In the genomic region with DNA sequence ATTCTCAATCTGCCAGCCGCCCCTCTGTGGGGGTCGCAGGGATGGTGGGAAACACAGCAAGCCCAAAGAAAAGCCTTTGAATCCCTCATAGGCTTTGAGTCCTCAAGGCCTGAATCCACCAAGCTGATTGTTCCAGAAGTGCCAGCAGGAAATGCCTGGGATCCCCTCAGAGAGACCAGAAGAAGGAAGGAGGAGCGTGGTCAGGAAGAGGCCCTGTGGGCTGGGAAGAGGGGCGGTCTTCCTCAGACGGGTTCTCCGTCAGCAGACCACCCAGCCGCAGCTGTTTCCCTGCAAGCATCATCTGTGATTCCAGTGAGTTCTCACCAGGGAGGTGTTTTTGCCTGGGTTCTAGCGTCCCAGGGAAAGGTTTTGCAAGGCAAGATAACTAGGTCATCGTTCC, we compare ENCODE assay signal across 20 cellular contexts.
"Had no signal": no experiment of that assay in that cellular context is flagged by ENCODE, and none has a peak within 500 bp of the region (broad histone marks: within the 10 kb centered on the region; RNA-seq: fewer than 3 reads in every experiment).

No MANE protein-coding gene starts in this region.

- H3K4me1 ChIP-seq: parathyroid adenoma, upper lobe of right lung had no signal

- H3K9me3 Mint-ChIP-seq: activated B cell treated with CpG ODN at 0.5 μM for 24 hours; activated naive CD4-positive, alpha-beta T cell treated with anti-CD3 and anti-CD28 coated beads, Interleukin-2, amount 50 U/mL, for 24 hours had no signal

- H3K4me3 Mint-ChIP-seq: activated B cell treated with CpG ODN at 0.5 μM for 24 hours; activated naive CD4-positive, alpha-beta T cell treated with anti-CD3 and anti-CD28 coated beads, Interleukin-2, amount 50 U/mL, for 24 hours; activated T-cell treated with anti-CD3 and anti-CD28 coated beads, Interleukin-2, amount 50 U/mL, for 72 hours; stimulated activated naive B cell treated with anti-CD40 and anti-IgM and Interleukin-4, amounts not matched to agents 10 μg/mL and 1 μg/mL and 100 μg/mL, for 72 hours had no signal

- DNase-seq: activated B cell treated with CpG ODN at 0.5 μM for 24 hours; activated CD4-positive, alpha-beta T cell treated with anti-CD3 and anti-CD28 coated beads, Interleukin-2, amount 50 U/mL, for 1 hour; activated gamma-delta T cell; activated T-cell treated with anti-CD3 and anti-CD28 coated beads, Interleukin-2, amount 50 U/mL, for 72 hours; dermis blood vessel endothelial cell; effector memory CD4-positive, alpha-beta T cell; foreskin fibroblast; hippocampal formation; islet precursor cell; spleen; stimulated activated CD4-positive, alpha-beta T cell treated with anti-CD3 and anti-CD28 coated beads, Interleukin-4, amount 100 ng/mL, for 4 hours; stimulated activated naive B cell treated with anti-CD40 and anti-IgM and Interleukin-4, amounts not matched to agents 10 μg/mL and 1 μg/mL and 100 μg/mL, for 72 hours; SW 1271; upper lobe of right lung had no signal

- H3K27me3 ChIP-seq: spleen, upper lobe of right lung had no signal

- H3K9ac ChIP-seq: parathyroid adenoma had no signal

- H3K27me3 Mint-ChIP-seq: activated B cell treated with CpG ODN at 0.5 μM for 24 hours; activated naive CD4-positive, alpha-beta T cell treated with anti-CD3 and anti-CD28 coated beads, Interleukin-2, amount 50 U/mL, for 24 hours; stimulated activated naive B cell treated with anti-CD40 and anti-IgM and Interleukin-4, amounts not matched to agents 10 μg/mL and 1 μg/mL and 100 μg/mL, for 72 hours had no signal

- ATAC-seq: activated T-cell treated with anti-CD3 and anti-CD28 coated beads, Interleukin-2, amount 50 U/mL, for 72 hours; left lobe of liver; stimulated activated naive B cell treated with anti-CD40 and anti-IgM and Interleukin-4, amounts not matched to agents 10 μg/mL and 1 μg/mL and 100 μg/mL, for 72 hours; upper lobe of right lung had no signal

- FAIRE-seq: bronchial epithelial cell had no signal

- H3K27ac ChIP-seq: epithelial cell of prostate, parathyroid adenoma, spleen, thoracic aorta, upper lobe of right lung had no signal

- H3K4me3 ChIP-seq: spleen, thoracic aorta, upper lobe of right lung had no signal

- H3K36me3 ChIP-seq: spleen, thoracic aorta, upper lobe of right lung had no signal

- H3K27ac Mint-ChIP-seq: activated B cell treated with CpG ODN at 0.5 μM for 24 hours; activated T-cell treated with anti-CD3 and anti-CD28 coated beads, Interleukin-2, amount 50 U/mL, for 72 hours; stimulated activated naive B cell treated with anti-CD40 and anti-IgM and Interleukin-4, amounts not matched to agents 10 μg/mL and 1 μg/mL and 100 μg/mL, for 72 hours had no signal

- H3K9me3 ChIP-seq: thoracic aorta, upper lobe of right lung had no signal
